1 cellular context compared by ENCODE assay signal in the genomic region with DNA sequence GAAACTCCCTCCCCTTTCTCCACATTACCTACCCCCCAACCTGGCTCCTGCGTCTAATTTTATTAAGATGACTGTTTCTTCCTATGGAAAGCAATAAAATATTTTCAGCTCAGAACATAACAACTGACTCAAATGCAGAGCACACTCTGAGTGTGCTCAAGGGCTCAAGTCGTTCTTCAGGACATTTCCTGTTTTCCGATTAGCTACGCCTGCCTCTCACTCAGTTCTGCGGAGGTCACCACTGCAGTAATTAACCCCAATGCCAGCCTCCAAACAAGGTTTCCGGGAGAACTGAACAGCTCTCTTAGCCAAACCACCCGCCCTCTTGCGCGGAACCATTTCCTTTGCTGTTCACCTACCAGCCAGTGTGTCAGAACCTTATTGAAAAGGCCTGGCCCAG.
TF ChIP-seq lines count a peak whose summit lies in the region.

No MANE protein-coding gene starts in this region.

TF ChIP-seq in GM23338, 12 proteins besides CTCF, POLR2A, EP300 and RAD21 (continued from another document):
- TF ChIP-seq, protein P1, sequence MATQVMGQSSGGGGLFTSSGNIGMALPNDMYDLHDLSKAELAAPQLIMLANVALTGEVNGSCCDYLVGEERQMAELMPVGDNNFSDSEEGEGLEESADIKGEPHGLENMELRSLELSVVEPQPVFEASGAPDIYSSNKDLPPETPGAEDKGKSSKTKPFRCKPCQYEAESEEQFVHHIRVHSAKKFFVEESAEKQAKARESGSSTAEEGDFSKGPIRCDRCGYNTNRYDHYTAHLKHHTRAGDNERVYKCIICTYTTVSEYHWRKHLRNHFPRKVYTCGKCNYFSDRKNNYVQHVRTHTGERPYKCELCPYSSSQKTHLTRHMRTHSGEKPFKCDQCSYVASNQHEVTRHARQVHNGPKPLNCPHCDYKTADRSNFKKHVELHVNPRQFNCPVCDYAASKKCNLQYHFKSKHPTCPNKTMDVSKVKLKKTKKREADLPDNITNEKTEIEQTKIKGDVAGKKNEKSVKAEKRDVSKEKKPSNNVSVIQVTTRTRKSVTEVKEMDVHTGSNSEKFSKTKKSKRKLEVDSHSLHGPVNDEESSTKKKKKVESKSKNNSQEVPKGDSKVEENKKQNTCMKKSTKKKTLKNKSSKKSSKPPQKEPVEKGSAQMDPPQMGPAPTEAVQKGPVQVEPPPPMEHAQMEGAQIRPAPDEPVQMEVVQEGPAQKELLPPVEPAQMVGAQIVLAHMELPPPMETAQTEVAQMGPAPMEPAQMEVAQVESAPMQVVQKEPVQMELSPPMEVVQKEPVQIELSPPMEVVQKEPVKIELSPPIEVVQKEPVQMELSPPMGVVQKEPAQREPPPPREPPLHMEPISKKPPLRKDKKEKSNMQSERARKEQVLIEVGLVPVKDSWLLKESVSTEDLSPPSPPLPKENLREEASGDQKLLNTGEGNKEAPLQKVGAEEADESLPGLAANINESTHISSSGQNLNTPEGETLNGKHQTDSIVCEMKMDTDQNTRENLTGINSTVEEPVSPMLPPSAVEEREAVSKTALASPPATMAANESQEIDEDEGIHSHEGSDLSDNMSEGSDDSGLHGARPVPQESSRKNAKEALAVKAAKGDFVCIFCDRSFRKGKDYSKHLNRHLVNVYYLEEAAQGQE (IDR thresholded peaks at IDR 0.05; ENCODE audit: unreplicated experiment), result no peak
- TF ChIP-seq, protein P2, sequence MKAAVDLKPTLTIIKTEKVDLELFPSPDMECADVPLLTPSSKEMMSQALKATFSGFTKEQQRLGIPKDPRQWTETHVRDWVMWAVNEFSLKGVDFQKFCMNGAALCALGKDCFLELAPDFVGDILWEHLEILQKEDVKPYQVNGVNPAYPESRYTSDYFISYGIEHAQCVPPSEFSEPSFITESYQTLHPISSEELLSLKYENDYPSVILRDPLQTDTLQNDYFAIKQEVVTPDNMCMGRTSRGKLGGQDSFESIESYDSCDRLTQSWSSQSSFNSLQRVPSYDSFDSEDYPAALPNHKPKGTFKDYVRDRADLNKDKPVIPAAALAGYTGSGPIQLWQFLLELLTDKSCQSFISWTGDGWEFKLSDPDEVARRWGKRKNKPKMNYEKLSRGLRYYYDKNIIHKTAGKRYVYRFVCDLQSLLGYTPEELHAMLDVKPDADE (IDR thresholded peaks at IDR 0.05), result no peak
- TF ChIP-seq, protein P3, sequence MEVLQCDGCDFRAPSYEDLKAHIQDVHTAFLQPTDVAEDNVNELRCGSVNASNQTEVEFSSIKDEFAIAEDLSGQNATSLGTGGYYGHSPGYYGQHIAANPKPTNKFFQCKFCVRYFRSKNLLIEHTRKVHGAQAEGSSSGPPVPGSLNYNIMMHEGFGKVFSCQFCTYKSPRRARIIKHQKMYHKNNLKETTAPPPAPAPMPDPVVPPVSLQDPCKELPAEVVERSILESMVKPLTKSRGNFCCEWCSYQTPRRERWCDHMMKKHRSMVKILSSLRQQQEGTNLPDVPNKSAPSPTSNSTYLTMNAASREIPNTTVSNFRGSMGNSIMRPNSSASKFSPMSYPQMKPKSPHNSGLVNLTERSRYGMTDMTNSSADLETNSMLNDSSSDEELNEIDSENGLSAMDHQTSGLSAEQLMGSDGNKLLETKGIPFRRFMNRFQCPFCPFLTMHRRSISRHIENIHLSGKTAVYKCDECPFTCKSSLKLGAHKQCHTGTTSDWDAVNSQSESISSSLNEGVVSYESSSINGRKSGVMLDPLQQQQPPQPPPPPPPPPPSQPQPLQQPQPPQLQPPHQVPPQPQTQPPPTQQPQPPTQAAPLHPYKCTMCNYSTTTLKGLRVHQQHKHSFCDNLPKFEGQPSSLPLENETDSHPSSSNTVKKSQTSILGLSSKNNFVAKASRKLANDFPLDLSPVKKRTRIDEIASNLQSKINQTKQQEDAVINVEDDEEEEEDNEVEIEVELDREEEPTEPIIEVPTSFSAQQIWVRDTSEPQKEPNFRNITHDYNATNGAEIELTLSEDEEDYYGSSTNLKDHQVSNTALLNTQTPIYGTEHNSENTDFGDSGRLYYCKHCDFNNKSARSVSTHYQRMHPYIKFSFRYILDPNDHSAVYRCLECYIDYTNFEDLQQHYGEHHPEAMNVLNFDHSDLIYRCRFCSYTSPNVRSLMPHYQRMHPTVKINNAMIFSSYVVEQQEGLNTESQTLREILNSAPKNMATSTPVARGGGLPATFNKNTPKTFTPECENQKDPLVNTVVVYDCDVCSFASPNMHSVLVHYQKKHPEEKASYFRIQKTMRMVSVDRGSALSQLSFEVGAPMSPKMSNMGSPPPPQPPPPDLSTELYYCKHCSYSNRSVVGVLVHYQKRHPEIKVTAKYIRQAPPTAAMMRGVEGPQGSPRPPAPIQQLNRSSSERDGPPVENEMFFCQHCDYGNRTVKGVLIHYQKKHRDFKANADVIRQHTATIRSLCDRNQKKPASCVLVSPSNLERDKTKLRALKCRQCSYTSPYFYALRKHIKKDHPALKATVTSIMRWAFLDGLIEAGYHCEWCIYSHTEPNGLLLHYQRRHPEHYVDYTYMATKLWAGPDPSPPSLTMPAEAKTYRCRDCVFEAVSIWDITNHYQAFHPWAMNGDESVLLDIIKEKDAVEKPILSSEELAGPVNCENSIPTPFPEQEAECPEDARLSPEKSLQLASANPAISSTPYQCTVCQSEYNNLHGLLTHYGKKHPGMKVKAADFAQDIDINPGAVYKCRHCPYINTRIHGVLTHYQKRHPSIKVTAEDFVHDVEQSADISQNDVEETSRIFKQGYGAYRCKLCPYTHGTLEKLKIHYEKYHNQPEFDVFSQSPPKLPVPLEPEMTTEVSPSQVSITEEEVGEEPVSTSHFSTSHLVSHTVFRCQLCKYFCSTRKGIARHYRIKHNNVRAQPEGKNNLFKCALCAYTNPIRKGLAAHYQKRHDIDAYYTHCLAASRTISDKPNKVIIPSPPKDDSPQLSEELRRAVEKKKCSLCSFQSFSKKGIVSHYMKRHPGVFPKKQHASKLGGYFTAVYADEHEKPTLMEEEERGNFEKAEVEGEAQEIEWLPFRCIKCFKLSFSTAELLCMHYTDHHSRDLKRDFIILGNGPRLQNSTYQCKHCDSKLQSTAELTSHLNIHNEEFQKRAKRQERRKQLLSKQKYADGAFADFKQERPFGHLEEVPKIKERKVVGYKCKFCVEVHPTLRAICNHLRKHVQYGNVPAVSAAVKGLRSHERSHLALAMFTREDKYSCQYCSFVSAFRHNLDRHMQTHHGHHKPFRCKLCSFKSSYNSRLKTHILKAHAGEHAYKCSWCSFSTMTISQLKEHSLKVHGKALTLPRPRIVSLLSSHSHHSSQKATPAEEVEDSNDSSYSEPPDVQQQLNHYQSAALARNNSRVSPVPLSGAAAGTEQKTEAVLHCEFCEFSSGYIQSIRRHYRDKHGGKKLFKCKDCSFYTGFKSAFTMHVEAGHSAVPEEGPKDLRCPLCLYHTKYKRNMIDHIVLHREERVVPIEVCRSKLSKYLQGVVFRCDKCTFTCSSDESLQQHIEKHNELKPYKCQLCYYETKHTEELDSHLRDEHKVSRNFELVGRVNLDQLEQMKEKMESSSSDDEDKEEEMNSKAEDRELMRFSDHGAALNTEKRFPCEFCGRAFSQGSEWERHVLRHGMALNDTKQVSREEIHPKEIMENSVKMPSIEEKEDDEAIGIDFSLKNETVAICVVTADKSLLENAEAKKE (CRISPR knock-in tag; IDR thresholded peaks at IDR 0.05), result no peak
- TF ChIP-seq ZNF114 (CRISPR knock-in tag; IDR thresholded peaks at IDR 0.05), result no peak
